In the genomic region with DNA sequence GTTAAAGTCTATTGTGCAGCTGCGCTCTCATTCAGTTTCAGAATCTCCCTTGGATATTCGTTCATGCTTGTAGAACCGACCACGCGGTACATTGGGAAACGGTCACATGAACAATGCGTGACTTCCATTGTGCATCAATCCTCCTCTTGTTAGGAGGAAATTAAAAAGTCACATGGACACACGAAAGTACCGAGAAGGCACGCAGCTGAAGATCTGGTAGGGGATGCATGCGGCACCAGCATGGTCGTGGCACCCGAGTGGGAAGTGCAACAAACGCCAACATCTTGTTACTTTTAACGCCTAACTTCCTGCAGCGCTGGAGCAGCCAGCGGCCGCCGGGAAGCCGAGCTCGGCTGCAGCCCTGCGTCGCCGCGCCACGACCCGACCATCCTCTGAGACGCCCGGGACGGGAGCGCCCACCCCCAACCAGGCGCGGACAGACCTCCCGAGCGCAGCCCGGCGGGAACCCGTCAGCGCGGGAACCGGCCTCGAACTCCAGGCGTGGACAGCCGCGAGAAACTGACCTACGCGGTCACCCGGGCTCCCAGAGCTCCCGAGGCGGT, we compare ENCODE assay signal across 8 cellular contexts. TPM values are rescaled to one million over a fixed set of nuclear protein-coding genes. Genes with fewer than 3 reads are reported as not detected.
A peak's percentile ranks its signal among the peaks of the same experiment; 100 is the strongest.
DNase-seq lines count a peak whose midpoint lies in the region; ATAC-seq and TF ChIP-seq lines count a peak whose summit lies in the region.

No MANE protein-coding gene starts in this region.

- CTCF ChIA-PET in activated CD4-positive, alpha-beta T cell treated with anti-CD3 and anti-CD28 coated beads for 36 hours (lab: Charles Lee): interaction anchor here (0.6 to 2.0 kb wide), 9 partner anchors 27 to 1558 kb away, joined by 3 to 11 read pairs (median 3); no protein-coding TSS in a partner anchor

- no peak for TF ChIP-seq POLR2A in heart left ventricle (IDR thresholded peaks at IDR 0.05)

- POLR2A ChIA-PET in activated CD4-positive, alpha-beta T cell treated with anti-CD3 and anti-CD28 coated beads for 36 hours (lab: Charles Lee): interaction anchor here (0.6 to 1.7 kb wide), 3 partner anchors 17 to 1889 kb away, joined by 5 to 6 read pairs (median 5); no protein-coding TSS in a partner anchor

- 0 to 1% (median 0%) methylated on average over 25 to 50 of the region's 50 CpGs for WGBS in heart left ventricle, 4 donors

- H3K36me3 ChIP-seq in heart left ventricle: no peaks in the 10 kb centered on the region

- ATAC-seq in activated CD4-positive, alpha-beta T cell treated with anti-CD3 and anti-CD28 coated beads for 36 hours: peak; percentile 24
- ATAC-seq in heart left ventricle (peak in 3 of 4 donors; percentile 34 to 37 (median 35)), GM19397 (IDR thresholded peaks at IDR 0.05; ENCODE audit: unreplicated experiment) (no peak)

- TF ChIP-seq CTCF in heart left ventricle (IDR thresholded peaks at IDR 0.05) (no peak), osteocyte (IDR thresholded peaks at IDR 0.05) (no peak)

- peak overlapping the region; percentile 76 for H3K4me3 Mint-ChIP-seq in activated CD4-positive, alpha-beta T cell treated with anti-CD3 and anti-CD28 coated beads for 36 hours
- H3K4me3 Mint-ChIP-seq in osteocyte (ENCODE audit: unreplicated experiment): peak overlapping the region; percentile 83

- peak overlapping the region; percentile 59 for H3K27ac Mint-ChIP-seq in activated CD4-positive, alpha-beta T cell treated with anti-CD3 and anti-CD28 coated beads for 36 hours
- H3K27ac Mint-ChIP-seq in osteocyte (ENCODE audit: unreplicated experiment): peak overlapping the region; percentile 68

- no peaks in the 10 kb centered on the region for H3K27me3 ChIP-seq in heart left ventricle

- H3K36me3 Mint-ChIP-seq in activated CD4-positive, alpha-beta T cell treated with anti-CD3 and anti-CD28 coated beads for 36 hours (ENCODE audit: low read depth): no peaks in the 10 kb centered on the region
- H3K36me3 Mint-ChIP-seq in osteocyte (ENCODE audit: unreplicated experiment): no peaks in the 10 kb centered on the region

- peak overlapping the region; percentile 65 to 88 (median 76) for H3K4me3 ChIP-seq in heart left ventricle

- H3K4me1 Mint-ChIP-seq in activated CD4-positive, alpha-beta T cell treated with anti-CD3 and anti-CD28 coated beads for 36 hours: peaks cover 28% of the 10 kb centered on the region
- H3K4me1 Mint-ChIP-seq in osteocyte (ENCODE audit: unreplicated experiment): peaks cover 30% of the 10 kb centered on the region

- H3K27ac ChIP-seq in angular gyrus (ENCODE audit: low read depth, low read length): peak overlapping the region; percentile 24
- peak overlapping the region in 11 of 12 donors; percentile 66 to 94 (median 84) for H3K27ac ChIP-seq in heart left ventricle

- peaks cover 12% of the 10 kb centered on the region for H3K27me3 Mint-ChIP-seq in activated CD4-positive, alpha-beta T cell treated with anti-CD3 and anti-CD28 coated beads for 36 hours
- no peaks in the 10 kb centered on the region for H3K27me3 Mint-ChIP-seq in osteocyte (ENCODE audit: unreplicated experiment)

- H3K4me1 ChIP-seq in heart left ventricle: peaks cover 0 to 20% (median 6%) of the 10 kb centered on the region in 12 donors

- intact Hi-C loops in activated CD4-positive, alpha-beta T cell treated with anti-CD3 and anti-CD28 coated beads for 36 hours (cut with DNase I, micrococcal nuclease): loop anchor here (1.0 to 5.0 kb wide), 5 partner anchors 28 to 60 kb away; a partner anchor contains a TSS
- intact Hi-C loops in heart left ventricle (cut with DNase I): loop anchor here in 3 of 10 donors (2.0 to 5.0 kb wide), 4 partner anchors 30 to 955 kb away; a partner anchor contains a TSS

- H3K9me3 Mint-ChIP-seq in activated CD4-positive, alpha-beta T cell treated with anti-CD3 and anti-CD28 coated beads for 36 hours (ENCODE audit: low read depth): no peaks in the 10 kb centered on the region
- no peaks in the 10 kb centered on the region for H3K9me3 Mint-ChIP-seq in osteocyte (ENCODE audit: unreplicated experiment)

- H3K9me3 ChIP-seq in heart left ventricle: no peaks in the 10 kb centered on the region

- peak; percentile 44 for DNase-seq in activated CD4-positive, alpha-beta T cell treated with anti-CD3 and anti-CD28 coated beads for 36 hours
- DNase-seq in activated CD4-positive, alpha-beta T cell treated with anti-CD3 and anti-CD28 coated beads for 1 hour: no peak
- DNase-seq in M059J (ENCODE audit: low read depth): peak; percentile 75
- DNase-seq in RPMI7951 (ENCODE audit: low read depth): peak; percentile 75
- peak in 3 of 5 donors; percentile 30 to 43 (median 39) for DNase-seq in heart left ventricle
- no peak for DNase-seq in osteocyte (ENCODE audit: extremely low spot score, unreplicated experiment)

RNA-seq across cellular contexts. Expression of a gene that starts 0.4 kb away (rescaled TPM):
- total RNA-seq in activated CD4-positive, alpha-beta T cell treated with anti-CD3 and anti-CD28 coated beads for 36 hours: 1 to 10 TPM; 2.9 to 3.4 TPM
- total RNA-seq in M059J (2014; rRNA removed; shearing (Covaris generic)): 19.1 and 26.4 TPM in 2 replicates
- total RNA-seq in RPMI7951 (2014; rRNA removed; shearing (Covaris generic)): 30.3 and 35.4 TPM in 2 replicates
- total RNA-seq in heart left ventricle (10 to 100 TPM; 49.7 to 85.4 (median 76.1) TPM), osteocyte (29.7 and 29.8 TPM in 2 replicates)
- 10 to 100 TPM; 32.8 to 40.6 TPM for polyA plus RNA-seq in heart left ventricle

RNA-seq across cellular contexts. Expression of a gene that starts 29.3 kb away (rescaled TPM):
- total RNA-seq in activated CD4-positive, alpha-beta T cell treated with anti-CD3 and anti-CD28 coated beads for 36 hours: 10 to 100 TPM; 15.4 to 18.3 TPM
- 16.5 and 24.3 TPM in 2 replicates for total RNA-seq in M059J (2014; rRNA removed; shearing (Covaris generic))
- 27.2 and 30.5 TPM in 2 replicates for total RNA-seq in RPMI7951 (2014; rRNA removed; shearing (Covaris generic))
- 10 to 100 TPM; 10.8 to 37.6 (median 23.8) TPM for total RNA-seq in heart left ventricle
- 1 to 10 TPM; 7.9 to 9.1 TPM for polyA plus RNA-seq in heart left ventricle
- 53.0 and 58.3 TPM in 2 replicates for total RNA-seq in osteocyte

Comparison
In these comparisons a context has a peak if more than half of its experiments do, and no peak if none do; other contexts are left out.
1. DNase-seq: peak in activated CD4-positive, alpha-beta T cell treated with anti-CD3 and anti-CD28 coated beads for 36 hours (single experiment), M059J (single experiment), RPMI7951 (single experiment) and heart left ventricle (3 of 5); none in activated CD4-positive, alpha-beta T cell treated with anti-CD3 and anti-CD28 coated beads for 1 hour (single experiment) and osteocyte (single experiment).